9 cellular contexts compared by ENCODE assay signal in genomic region chr1:75908717-75909152, GRCh38. TPM values are rescaled to one million over a fixed set of nuclear protein-coding genes. Genes with fewer than 3 reads are reported as not detected.
A peak's percentile ranks its signal among the peaks of the same experiment; 100 is the strongest.
DNase-seq lines count a peak whose midpoint lies in the region; ATAC-seq and TF ChIP-seq lines count a peak whose summit lies in the region.
"Had no signal": no experiment of that assay in that cellular context is flagged by ENCODE, and none has a peak within 500 bp of the region (broad histone marks: within the 10 kb centered on the region; RNA-seq: fewer than 3 reads in every experiment).

No MANE protein-coding gene starts in this region.

- H2BK5ac ChIP-seq in H9 (ENCODE audit: insufficient read length, low read length) (no peak overlapping the region), mesenchymal stem cell (ENCODE audit: low read depth, low read length, poor library complexity, severe bottlenecking) (no peak overlapping the region)

- no peak overlapping the region for H4K5ac ChIP-seq in H9 (ENCODE audit: insufficient read length, low read depth, low read length)

- H2BK120ac ChIP-seq in H9 (ENCODE audit: low read depth, low read length, poor library complexity, severe bottlenecking): no peak overlapping the region
- H2BK120ac ChIP-seq in mesenchymal stem cell (ENCODE audit: low read depth, low read length): no peak overlapping the region

- H2BK20ac ChIP-seq in H9 (ENCODE audit: low read depth, low read length, poor library complexity, severe bottlenecking): no peak overlapping the region

- no peaks in the 10 kb centered on the region for H4K20me1 ChIP-seq in H9 (ENCODE audit: control insufficient read depth, insufficient read depth, insufficient read length)

- no peaks in the 10 kb centered on the region; a peak in 1 of 7 replicates for H3K36me3 Mint-ChIP-seq in H9 (ENCODE audit: insufficient read depth in 1 of 3, low read depth in 3 of 3)

- H4K8ac ChIP-seq in H9 (replicated peaks; ENCODE audit: insufficient read length, low read depth, low read length) (no peak overlapping the region), mesenchymal stem cell (ENCODE audit: low read length) (no peak overlapping the region)

- no peak overlapping the region for H3K4me3 Mint-ChIP-seq in H9

- H3K4me3 ChIP-seq in adipocyte (ENCODE audit: low read length) (no peak overlapping the region), mesenchymal stem cell (ENCODE audit: insufficient read depth in 1 of 2, low read depth in 1 of 2, low read length in 2 of 2) (no peak overlapping the region), upper lobe of right lung (no peak overlapping the region)

- H3K23ac ChIP-seq in H9 (ENCODE audit: insufficient read length, low read depth, low read length) (no peak overlapping the region), mesenchymal stem cell (ENCODE audit: low read length in 2 of 2) (no peak overlapping the region)

- intact Hi-C loops in upper lobe of right lung (cut with DNase I): no loop called here

- H3K14ac ChIP-seq in H9 (ENCODE audit: insufficient read depth, low read length): no peak overlapping the region
- H3K14ac ChIP-seq in mesenchymal stem cell (ENCODE audit: low read length in 2 of 2): no peak overlapping the region

- no peak overlapping the region for H3K56ac ChIP-seq in H9 (ENCODE audit: insufficient read length, low read depth, low read length)

- no peak overlapping the region for H3K4me2 ChIP-seq in H9 (ENCODE audit: insufficient read depth, insufficient read length, low read length)
- no peak overlapping the region for H3K4me2 ChIP-seq in mesenchymal stem cell (ENCODE audit: low read length, poor library complexity, severe bottlenecking)

- no peaks in the 10 kb centered on the region for H3K27me3 ChIP-seq in H9 (ENCODE audit: insufficient read depth, low read length)
- H3K27me3 ChIP-seq in adipocyte (replicated peaks; ENCODE audit: control insufficient read depth, insufficient read depth, low read length): no peaks in the 10 kb centered on the region
- no peaks in the 10 kb centered on the region for H3K27me3 ChIP-seq in mesenchymal stem cell (ENCODE audit: control insufficient read depth in 1 of 2, insufficient read depth in 1 of 2, low read length in 2 of 2)
- H3K27me3 ChIP-seq in upper lobe of right lung: no peaks in the 10 kb centered on the region

- DNase-seq in GDM1 (lab: John Stamatoyannopoulos, UW) (peak; percentile 19), H9 (peak; percentile 52), NCI-H146 treated with DMSO at 0.1 percent for 48 hours (lab: John Stamatoyannopoulos, UW; ENCODE audit: unreplicated experiment) (peak; percentile 8), adipocyte (ENCODE audit: low read depth) (peak; percentile 80), mesenchymal stem cell (peak; percentile 64), upper lobe of right lung (no peak)
- DNase-seq in activated CD4-positive, alpha-beta T cell treated with anti-CD3 and anti-CD28 coated beads, Interleukin-2, amount 50 U/mL, for 4 hours: no peak
- no peak for DNase-seq in stimulated activated naive CD8-positive, alpha-beta T cell treated with anti-CD3 and anti-CD28 coated beads, Interleukin-15, Interleukin-2, amounts not matched to agents 100 U/mL and 50 U/mL, for 24 hours

- H3K9me3 ChIP-seq in H9 (ENCODE audit: control insufficient read depth, low read depth, low read length): no peaks in the 10 kb centered on the region
- H3K9me3 ChIP-seq in adipocyte (ENCODE audit: control insufficient read depth, low read length): peaks cover 4% of the 10 kb centered on the region
- H3K9me3 ChIP-seq in mesenchymal stem cell (ENCODE audit: control insufficient read depth, low read length): no peaks in the 10 kb centered on the region
- peaks cover 9% of the 10 kb centered on the region for H3K9me3 ChIP-seq in upper lobe of right lung

- H3K4me1 Mint-ChIP-seq in H9: no peaks in the 10 kb centered on the region; a peak in 1 of 4 replicates

- H2AFZ ChIP-seq in H9 (ENCODE audit: low read length) (no peak overlapping the region), mesenchymal stem cell (ENCODE audit: low read depth, low read length) (no peak overlapping the region)

- H3K9ac ChIP-seq in H9 (ENCODE audit: extremely low read depth, insufficient read length, low read length) (no peak overlapping the region), adipocyte (ENCODE audit: low read length) (no peak overlapping the region), mesenchymal stem cell (ENCODE audit: low read length) (no peak overlapping the region)

- no peaks in the 10 kb centered on the region for H3K27me3 Mint-ChIP-seq in H9 (ENCODE audit: low read depth)

- H3K18ac ChIP-seq in H9 (ENCODE audit: insufficient read length, low read depth, low read length) (no peak overlapping the region), mesenchymal stem cell (ENCODE audit: low read depth in 1 of 2, low read length in 2 of 2) (no peak overlapping the region)

- no peak overlapping the region for H2AK5ac ChIP-seq in H9 (ENCODE audit: insufficient read length, low read length)
- H2AK5ac ChIP-seq in mesenchymal stem cell (ENCODE audit: low read length, severe bottlenecking): no peak overlapping the region

- no peaks in the 10 kb centered on the region for H3K79me2 ChIP-seq in H9 (ENCODE audit: insufficient read depth, low read length)

- H3T11ph ChIP-seq in H9 (ENCODE audit: low read length): no peak overlapping the region

- TF ChIP-seq CTCF in H9 (conservative IDR thresholded peaks at IDR 0.05): peak; percentile 71
- no peak for TF ChIP-seq CTCF in upper lobe of right lung (IDR thresholded peaks at IDR 0.05)

- H4K91ac ChIP-seq in H9 (ENCODE audit: insufficient read length, low read depth, low read length) (no peak overlapping the region), mesenchymal stem cell (ENCODE audit: low read length) (no peak overlapping the region)

- no peak overlapping the region for H2BK12ac ChIP-seq in H9 (ENCODE audit: insufficient read length, low read depth, low read length)
- H2BK12ac ChIP-seq in mesenchymal stem cell (ENCODE audit: low read length in 2 of 2): no peak overlapping the region

- H3K27ac ChIP-seq in H9 (ENCODE audit: insufficient read length, low read depth, low read length) (no peak overlapping the region), mesenchymal stem cell (ENCODE audit: low read length, poor library complexity, severe bottlenecking) (no peak overlapping the region), upper lobe of right lung (no peak overlapping the region)

- no peak for ATAC-seq in upper lobe of right lung
- no peak for ATAC-seq in stimulated activated naive CD8-positive, alpha-beta T cell treated with anti-CD3 and anti-CD28 coated beads, Interleukin-15, Interleukin-2, amounts not matched to agents 100 U/mL and 50 U/mL, for 24 hours

- H3K27ac Mint-ChIP-seq in H9: no peak overlapping the region

- no peaks in the 10 kb centered on the region for H3K23me2 ChIP-seq in H9 (ENCODE audit: insufficient read length, low read depth, low read length, poor library complexity, severe bottlenecking)

- H3K4me1 ChIP-seq in H9 (ENCODE audit: insufficient read depth, low read length) (no peaks in the 10 kb centered on the region), adipocyte (ENCODE audit: control insufficient read depth, insufficient read depth, low read length) (no peaks in the 10 kb centered on the region), mesenchymal stem cell (ENCODE audit: control insufficient read depth, insufficient read depth, low read depth, low read length) (no peaks in the 10 kb centered on the region), upper lobe of right lung (no peaks in the 10 kb centered on the region)

- H3K36me3 ChIP-seq in adipocyte (ENCODE audit: control insufficient read depth, insufficient read depth, low read length, severe bottlenecking): no peaks in the 10 kb centered on the region
- H3K36me3 ChIP-seq in mesenchymal stem cell (ENCODE audit: control insufficient read depth in 1 of 2, insufficient read depth in 2 of 2, low read depth in 1 of 2, low read length in 2 of 2): no peaks in the 10 kb centered on the region
- no peaks in the 10 kb centered on the region for H3K36me3 ChIP-seq in upper lobe of right lung

- H3K79me1 ChIP-seq in H9 (ENCODE audit: insufficient read depth, low read depth, low read length, poor library complexity, severe bottlenecking): no peaks in the 10 kb centered on the region
- H3K79me1 ChIP-seq in mesenchymal stem cell (replicated peaks; ENCODE audit: low read length, poor library complexity, severe bottlenecking): no peaks in the 10 kb centered on the region

- H3K4ac ChIP-seq in H9 (ENCODE audit: low read depth, low read length) (no peak overlapping the region), mesenchymal stem cell (ENCODE audit: low read depth in 1 of 2, low read length in 2 of 2) (no peak overlapping the region)

- H2BK15ac ChIP-seq in H9 (ENCODE audit: low read depth, low read length): no peak overlapping the region
- H2BK15ac ChIP-seq in mesenchymal stem cell (ENCODE audit: low read depth, poor library complexity, severe bottlenecking): no peak overlapping the region

- WGBS in H9 (ENCODE audit: extremely low coverage, insufficient read length, low lambda C conversion rate): no CpG with 5 or more reads among the region's 2 CpGs
- 33% methylated on average over 2 of the region's 2 CpGs for WGBS in mesenchymal stem cell

- peaks cover 12% of the 10 kb centered on the region in 2 experiments for H3K9me3 Mint-ChIP-seq in H9

RNA-seq across cellular contexts. Expression of gene ASB17, which starts 23.5 kb away (rescaled TPM):
- total RNA-seq in H9 (2021) (not detected in 2 replicates), upper lobe of right lung (not detected)
- not detected for polyA plus RNA-seq in mesenchymal stem cell (2013, experiment 1 of 2)
- polyA plus RNA-seq in mesenchymal stem cell (2013, experiment 2 of 2): not detected
- total RNA-seq: pulmonary artery endothelial cell had no signal

Comparison
In these comparisons a context has a peak if more than half of its experiments do, and no peak if none do; other contexts are left out.
1. DNase-seq: peak in GDM1 (single experiment), H9 (single experiment), NCI-H146 treated with DMSO at 0.1 percent for 48 hours (single experiment), adipocyte (single experiment) and mesenchymal stem cell (single experiment); none in activated CD4-positive, alpha-beta T cell treated with anti-CD3 and anti-CD28 coated beads, Interleukin-2, amount 50 U/mL, for 4 hours (0 of 2), upper lobe of right lung (single experiment) and stimulated activated naive CD8-positive, alpha-beta T cell treated with anti-CD3 and anti-CD28 coated beads, Interleukin-15, Interleukin-2, amounts not matched to agents 100 U/mL and 50 U/mL, for 24 hours (single experiment).